In genomic region chr4:9444681-9445080, GRCh38 we compare ENCODE assay signal across 14 cellular contexts. TPM values are rescaled to one million over a fixed set of nuclear protein-coding genes. Genes with fewer than 3 reads are reported as not detected.
"Had no signal": no experiment of that assay in that cellular context is flagged by ENCODE, and none has a peak within 500 bp of the region (broad histone marks: within the 10 kb centered on the region; RNA-seq: fewer than 3 reads in every experiment).

No MANE protein-coding gene starts in this region.

RNA-seq across cellular contexts. Expression of gene DEFB131A, which starts 0.5 kb away (rescaled TPM):
- total RNA-seq: stomach, subcutaneous adipose tissue, suprapubic skin, temporal lobe, testis, thoracic aorta, tibial nerve, transverse colon, upper lobe of left lung, upper lobe of right lung, ureter, urinary bladder, uterus, vagina had no signal
